In genomic region chr17:80365001-80365965, GRCh38 we compare ENCODE assay signal across 18 cellular contexts. TPM values are rescaled to one million over a fixed set of nuclear protein-coding genes. Genes with fewer than 3 reads are reported as not detected.
A peak's percentile ranks its signal among the peaks of the same experiment; 100 is the strongest.
DNase-seq lines count a peak whose midpoint lies in the region; ATAC-seq, FAIRE-seq and TF ChIP-seq lines count a peak whose summit lies in the region.
"Had no signal": no experiment of that assay in that cellular context is flagged by ENCODE, and none has a peak within 500 bp of the region (broad histone marks: within the 10 kb centered on the region; RNA-seq: fewer than 3 reads in every experiment).

No MANE protein-coding gene starts in this region.

- no peak overlapping the region for H3K18ac ChIP-seq in mesenchymal stem cell (ENCODE audit: low read depth in 1 of 2, low read length in 2 of 2)

- TF ChIP-seq CTCF in activated CD8-positive, alpha-beta T cell treated with anti-CD3 and anti-CD28 coated beads for 36 hours (IDR thresholded peaks at IDR 0.05) = no peak
- no peak for TF ChIP-seq CTCF in right lobe of liver (IDR thresholded peaks at IDR 0.05)
- no peak for TF ChIP-seq CTCF in HepG2 (CRISPR knock-in tag; IDR thresholded peaks at IDR 0.05)

- H3K9me3 ChIP-seq in right lobe of liver (no peaks in the 10 kb centered on the region), HepG2 (ENCODE audit: low read length) (no peaks in the 10 kb centered on the region; the same call in 1 of the 2 replicates), mesenchymal stem cell (ENCODE audit: control insufficient read depth, low read length) (no peaks in the 10 kb centered on the region)
- H3K9me3 ChIP-seq: BE2C had no signal

- BruUV-seq in HepG2 (replicated peaks; lab: Mats Ljungman, UMichigan) = no TSS peak

- no peak overlapping the region for H3K9ac ChIP-seq in HepG2 (ENCODE audit: insufficient read depth, low read depth, low read length)
- H3K9ac ChIP-seq in mesenchymal stem cell (ENCODE audit: low read length) = no peak overlapping the region

- in situ Hi-C loops in HepG2 (cut with HindIII; ENCODE audit: extremely low pct_ligation_motif_present, low pct_unique_long_range_greater_than_20kb) = no loop called here

- H3K4me2 ChIP-seq in HepG2 (ENCODE audit: low read depth, low read length) = no peak overlapping the region
- H3K4me2 ChIP-seq in mesenchymal stem cell (ENCODE audit: low read length, poor library complexity, severe bottlenecking) = no peak overlapping the region

- intact Hi-C loops in activated CD8-positive, alpha-beta T cell treated with anti-CD3 and anti-CD28 coated beads for 36 hours (cut with micrococcal nuclease) = no loop called here
- intact Hi-C loops in right lobe of liver (cut with DNase I) = no loop called here
- intact Hi-C loops in HepG2 (cut with micrococcal nuclease; ENCODE audit: unreplicated experiment) = no loop called here

- DNase-seq in activated CD8-positive, alpha-beta T cell treated with anti-CD3 and anti-CD28 coated beads, Interleukin-2, amount 10 ng/mL, durations not matched to agents 7 days and 5 days = no peak
- no peak for DNase-seq in activated CD8-positive, alpha-beta T cell treated with anti-CD3 and anti-CD28 coated beads for 36 hours
- peak in 2 of 3 donors; percentile 15 to 37 for DNase-seq in right lobe of liver
- DNase-seq in HepG2 (ENCODE audit: low spot score) = no peak
- no peak for DNase-seq in mesenchymal stem cell
- DNase-seq in urothelium cell line (ENCODE audit: low spot score) = no peak
- DNase-seq in GM03348 (ENCODE audit: low spot score) = no peak
- DNase-seq: 8988T; Calu3; CD8-positive, alpha-beta T cell; GF-D8; MM.1S; NCI-H446 treated with DMSO at 0.1 percent for 48 hours; NCI-H774; SIG-M5 had no signal

- peak overlapping the region; percentile 6 for H4K8ac ChIP-seq in mesenchymal stem cell (ENCODE audit: low read length)

- no peak for ATAC-seq in activated CD8-positive, alpha-beta T cell treated with anti-CD3 and anti-CD28 coated beads, Interleukin-2, amount 10 ng/mL, durations not matched to agents 7 days and 5 days
- ATAC-seq in activated CD8-positive, alpha-beta T cell treated with anti-CD3 and anti-CD28 coated beads for 36 hours = no peak
- ATAC-seq in right lobe of liver = no peak
- no peak for ATAC-seq in HepG2
- ATAC-seq in GM21737 (IDR thresholded peaks at IDR 0.05; ENCODE audit: unreplicated experiment) = no peak
- ATAC-seq: CD8-positive, alpha-beta T cell had no signal

- FAIRE-seq in HepG2 (lab: Jason Lieb, UNC) (no peak), urothelium cell line (lab: Jason Lieb, UNC) (peak; percentile 17)
- FAIRE-seq: GM12891 had no signal

- peaks cover 18 to 96% (median 50%) of the 10 kb centered on the region in 4 donors for H3K36me3 ChIP-seq in right lobe of liver
- H3K36me3 ChIP-seq in HepG2 (replicated peaks in 1 of 2; ENCODE audit: control insufficient read depth in 1 of 2, insufficient read depth in 2 of 2, low read length in 2 of 2) = peaks cover 27 to 70% of the 10 kb centered on the region in 2 experiments
- peaks cover 75 to 97% of the 10 kb centered on the region in 2 experiments for H3K36me3 ChIP-seq in mesenchymal stem cell (ENCODE audit: control insufficient read depth in 1 of 2, insufficient read depth in 2 of 2, low read depth in 1 of 2, low read length in 2 of 2)

- H2AK5ac ChIP-seq in mesenchymal stem cell (ENCODE audit: low read length, severe bottlenecking) = no peak overlapping the region

- H3K36me3 Mint-ChIP-seq in activated CD8-positive, alpha-beta T cell treated with anti-CD3 and anti-CD28 coated beads, Interleukin-2, amount 10 ng/mL, durations not matched to agents 7 days and 5 days (ENCODE audit: low read depth) = peaks cover 86% of the 10 kb centered on the region
- peaks cover 69% of the 10 kb centered on the region for H3K36me3 Mint-ChIP-seq in activated CD8-positive, alpha-beta T cell treated with anti-CD3 and anti-CD28 coated beads for 36 hours (ENCODE audit: low read depth)

- no peak overlapping the region for H2BK5ac ChIP-seq in mesenchymal stem cell (ENCODE audit: low read depth, low read length, poor library complexity, severe bottlenecking)

- CTCF ChIA-PET in activated CD8-positive, alpha-beta T cell treated with anti-CD3 and anti-CD28 coated beads, Interleukin-2, amount 10 ng/mL, durations not matched to agents 7 days and 5 days (lab: Charles Lee) = no interaction called here
- CTCF ChIA-PET in activated CD8-positive, alpha-beta T cell treated with anti-CD3 and anti-CD28 coated beads for 36 hours (lab: Charles Lee) = interaction anchor here (1.4 kb wide), 1 partner anchor 169 kb away, joined by 7 read pairs; no protein-coding TSS in a partner anchor
- CTCF ChIA-PET in HepG2 (lab: Yijun Ruan, JAX; ENCODE audit: low intra/inter-chr PET ratio, low total read pairs) = interaction anchor here (0.6 to 2.2 kb wide), 2 partner anchors 9 to 169 kb away, joined by 3 to 10 read pairs; no protein-coding TSS in a partner anchor

- H3K4ac ChIP-seq in mesenchymal stem cell (ENCODE audit: low read depth in 1 of 2, low read length in 2 of 2) = peak overlapping the region in 1 of 2 experiments; percentile 20

- H3K4me1 Mint-ChIP-seq in activated CD8-positive, alpha-beta T cell treated with anti-CD3 and anti-CD28 coated beads, Interleukin-2, amount 10 ng/mL, durations not matched to agents 7 days and 5 days (ENCODE audit: low read depth) = no peaks in the 10 kb centered on the region
- no peaks in the 10 kb centered on the region for H3K4me1 Mint-ChIP-seq in activated CD8-positive, alpha-beta T cell treated with anti-CD3 and anti-CD28 coated beads for 36 hours (ENCODE audit: low read depth)

- H2BK12ac ChIP-seq in mesenchymal stem cell (ENCODE audit: low read length in 2 of 2) = peak overlapping the region in 1 of 2 experiments; percentile 12

- H3K27ac ChIP-seq in right lobe of liver (no peak overlapping the region), HepG2 (ENCODE audit: extremely low read length, insufficient read depth, low read length) (no peak overlapping the region), mesenchymal stem cell (ENCODE audit: low read length, poor library complexity, severe bottlenecking) (no peak overlapping the region)

- no peak overlapping the region for H3K14ac ChIP-seq in mesenchymal stem cell (ENCODE audit: low read length in 2 of 2)

- no peak for TF ChIP-seq RAD21 in HepG2 (CRISPR knock-in tag; IDR thresholded peaks at IDR 0.05)

- H3K4me3 Mint-ChIP-seq in activated CD8-positive, alpha-beta T cell treated with anti-CD3 and anti-CD28 coated beads, Interleukin-2, amount 10 ng/mL, durations not matched to agents 7 days and 5 days = no peak overlapping the region
- H3K4me3 Mint-ChIP-seq in activated CD8-positive, alpha-beta T cell treated with anti-CD3 and anti-CD28 coated beads for 36 hours = no peak overlapping the region
- H3K4me3 Mint-ChIP-seq: CD8-positive, alpha-beta T cell had no signal

- no peaks in the 10 kb centered on the region for H3K27me3 Mint-ChIP-seq in activated CD8-positive, alpha-beta T cell treated with anti-CD3 and anti-CD28 coated beads, Interleukin-2, amount 10 ng/mL, durations not matched to agents 7 days and 5 days (ENCODE audit: low read depth)
- no peaks in the 10 kb centered on the region for H3K27me3 Mint-ChIP-seq in activated CD8-positive, alpha-beta T cell treated with anti-CD3 and anti-CD28 coated beads for 36 hours

- H2AFZ ChIP-seq in HepG2 (ENCODE audit: low read length) (no peak overlapping the region), mesenchymal stem cell (ENCODE audit: low read depth, low read length) (no peak overlapping the region)

- TF ChIP-seq POLR2A in right lobe of liver (IDR thresholded peaks at IDR 0.05) (no peak), HepG2 (IDR thresholded peaks at IDR 0.05; ENCODE audit: insufficient read depth in 1 of 2, low read depth in 2 of 2, low read length in 2 of 2) (no peak)

- TF ChIP-seq EP300 in HepG2 (IDR thresholded peaks at IDR 0.05; ENCODE audit: low read depth in 2 of 2, low read length in 2 of 2) (no peak), HepG2 (CRISPR knock-in tag; IDR thresholded peaks at IDR 0.05; ENCODE audit: borderline replicate concordance) (no peak)

- no peak overlapping the region for H2BK120ac ChIP-seq in mesenchymal stem cell (ENCODE audit: low read depth, low read length)

- no peaks in the 10 kb centered on the region for H3K9me3 Mint-ChIP-seq in activated CD8-positive, alpha-beta T cell treated with anti-CD3 and anti-CD28 coated beads, Interleukin-2, amount 10 ng/mL, durations not matched to agents 7 days and 5 days (ENCODE audit: insufficient read depth)
- peaks cover 4% of the 10 kb centered on the region for H3K9me3 Mint-ChIP-seq in activated CD8-positive, alpha-beta T cell treated with anti-CD3 and anti-CD28 coated beads for 36 hours
- H3K9me3 Mint-ChIP-seq: CD8-positive, alpha-beta T cell had no signal

- H4K91ac ChIP-seq in mesenchymal stem cell (ENCODE audit: low read length) = no peak overlapping the region

- H2BK15ac ChIP-seq in mesenchymal stem cell (ENCODE audit: low read depth, poor library complexity, severe bottlenecking) = no peak overlapping the region

- no peaks in the 10 kb centered on the region for H4K20me1 ChIP-seq in HepG2 (ENCODE audit: insufficient read depth, low read length)

- H3K79me1 ChIP-seq in mesenchymal stem cell (replicated peaks; ENCODE audit: low read length, poor library complexity, severe bottlenecking) = peaks cover 11% of the 10 kb centered on the region

- H3K4me3 ChIP-seq in right lobe of liver = no peak overlapping the region
- no peak overlapping the region for H3K4me3 ChIP-seq in HepG2 (replicated peaks in 1 of 3; ENCODE audit: insufficient read depth in 1 of 3, low read depth in 2 of 3, low read length in 3 of 3)
- no peak overlapping the region for H3K4me3 ChIP-seq in mesenchymal stem cell (ENCODE audit: insufficient read depth in 1 of 2, low read depth in 1 of 2, low read length in 2 of 2)

- 87% methylated on average over 11 of the region's 29 CpGs for WGBS in right lobe of liver (ENCODE audit: insufficient coverage, low coverage, low lambda C conversion rate, missing lambda C conversion rate)
- WGBS in HepG2 (ENCODE audit: low lambda C conversion rate) = 94% methylated on average over 28 of the region's 29 CpGs
- WGBS in mesenchymal stem cell = 93% methylated on average over 22 of the region's 29 CpGs

- peak overlapping the region; percentile 24 for H3K27ac Mint-ChIP-seq in activated CD8-positive, alpha-beta T cell treated with anti-CD3 and anti-CD28 coated beads, Interleukin-2, amount 10 ng/mL, durations not matched to agents 7 days and 5 days
- H3K27ac Mint-ChIP-seq in activated CD8-positive, alpha-beta T cell treated with anti-CD3 and anti-CD28 coated beads for 36 hours = no peak overlapping the region
- H3K27ac Mint-ChIP-seq: CD8-positive, alpha-beta T cell had no signal

- H3K23ac ChIP-seq in mesenchymal stem cell (ENCODE audit: low read length in 2 of 2) = no peak overlapping the region

- H3K4me1 ChIP-seq in right lobe of liver = no peaks in the 10 kb centered on the region
- no peaks in the 10 kb centered on the region for H3K4me1 ChIP-seq in HepG2 (ENCODE audit: insufficient read depth, low read length)
- H3K4me1 ChIP-seq in mesenchymal stem cell (ENCODE audit: control insufficient read depth, insufficient read depth, low read depth, low read length) = no peaks in the 10 kb centered on the region
- H3K4me1 ChIP-seq: BE2C had no signal

- no peaks in the 10 kb centered on the region for H3K79me2 ChIP-seq in HepG2 (ENCODE audit: insufficient read depth, low read length)

- POLR2A ChIA-PET in activated CD8-positive, alpha-beta T cell treated with anti-CD3 and anti-CD28 coated beads, Interleukin-2, amount 10 ng/mL, durations not matched to agents 7 days and 5 days (lab: Charles Lee) = interaction anchor here (0.6 kb wide), 1 partner anchor 12 kb away, joined by 3 read pairs; no protein-coding TSS in a partner anchor
- POLR2A ChIA-PET in activated CD8-positive, alpha-beta T cell treated with anti-CD3 and anti-CD28 coated beads for 36 hours (lab: Charles Lee) = interaction anchor here (1.2 kb wide), 1 partner anchor 13 kb away, joined by 3 read pairs; no protein-coding TSS in a partner anchor
- POLR2A ChIA-PET in HepG2 (lab: Yijun Ruan, JAX) = no interaction called here

- no peaks in the 10 kb centered on the region for H3K27me3 ChIP-seq in right lobe of liver
- H3K27me3 ChIP-seq in HepG2 (ENCODE audit: control insufficient read depth in 1 of 2, insufficient read depth in 2 of 2, low read length in 2 of 2) = no peaks in the 10 kb centered on the region
- H3K27me3 ChIP-seq in mesenchymal stem cell (ENCODE audit: control insufficient read depth in 1 of 2, insufficient read depth in 1 of 2, low read length in 2 of 2) = no peaks in the 10 kb centered on the region
- H3K27me3 ChIP-seq: BE2C had no signal

RNA-seq across cellular contexts. Expression of gene ENDOV, which starts 49.7 kb away (rescaled TPM):
- 10 to 100 TPM; 15.7 to 18.7 TPM for total RNA-seq in activated CD8-positive, alpha-beta T cell treated with anti-CD3 and anti-CD28 coated beads, Interleukin-2, amount 10 ng/mL, durations not matched to agents 7 days and 5 days
- total RNA-seq in activated CD8-positive, alpha-beta T cell treated with anti-CD3 and anti-CD28 coated beads for 36 hours = 10 to 100 TPM; 16.8 to 18.1 TPM
- total RNA-seq in right lobe of liver = 10 to 100 TPM in 5 of 6 experiments, 1 to 10 TPM in 1; 6.8 to 14.1 (median 11.3) TPM
- 15.1 and 16.0 TPM in 2 replicates for total RNA-seq in HepG2 (2016; rRNA removed; fragmentation: Illumina TruSeq; extraction: Trizol)
- total RNA-seq in HepG2 (2016; cell fraction: cytosol; rRNA removed; fragmentation: Illumina TruSeq; extraction: Trizol; ENCODE audit: low read depth) = 4.7 and 13.7 TPM in 2 replicates
- 13.4 and 18.2 TPM in 2 replicates for total RNA-seq in HepG2 (2016; cell fraction: insoluble cytoplasmic fraction; rRNA removed; fragmentation: Illumina TruSeq; extraction: Trizol)
- 11.1 and 11.3 TPM in 2 replicates for total RNA-seq in HepG2 (2016; cell fraction: membrane; rRNA removed; fragmentation: Illumina TruSeq; extraction: Trizol)
- 12.0 and 13.2 TPM in 2 replicates for total RNA-seq in HepG2 (2016; cell fraction: nucleus; rRNA removed; fragmentation: Illumina TruSeq; extraction: Trizol)
- 17.1 and 19.8 TPM in 2 replicates for polyA plus RNA-seq in HepG2 (2011; rRNA removed)
- 12.3 and 17.8 TPM in 2 replicates for polyA plus RNA-seq in HepG2 (2011; cell fraction: cytosol; rRNA removed)
- polyA plus RNA-seq in HepG2 (2011; cell fraction: nucleus; rRNA removed) = 45.5 and 45.6 TPM in 2 replicates
- polyA plus RNA-seq in HepG2 (2012) = 11.8 and 15.4 TPM in 2 replicates
- 5.9 and 6.8 TPM in 2 replicates for polyA plus RNA-seq in HepG2 (2016; cell fraction: cytosol; fragmentation: Illumina TruSeq; extraction: Trizol; ENCODE audit: low read depth)
- polyA plus RNA-seq in HepG2 (2016; cell fraction: insoluble cytoplasmic fraction; fragmentation: Illumina TruSeq; extraction: Trizol; ENCODE audit: low read depth) = 13.7 and 14.0 TPM in 2 replicates
- polyA plus RNA-seq in HepG2 (2016; cell fraction: membrane; fragmentation: Illumina TruSeq; extraction: Trizol; ENCODE audit: low read depth) = 8.4 and 8.6 TPM in 2 replicates
- 27.6 and 30.0 TPM in 2 replicates for polyA plus RNA-seq in HepG2 (2016; cell fraction: nucleus; fragmentation: Illumina TruSeq; extraction: Trizol; ENCODE audit: insufficient read depth, low read depth)
- 28.6 and 32.9 TPM in 2 replicates for polyA minus RNA-seq in HepG2 (2011; rRNA and poly(A)+ RNA removed; ENCODE audit: low replicate concordance)
- polyA minus RNA-seq in HepG2 (2011; cell fraction: cytosol; rRNA and poly(A)+ RNA removed) = 5.3 and 7.2 TPM in 2 replicates
- 33.6 and 36.6 TPM in 2 replicates for polyA minus RNA-seq in HepG2 (2011; cell fraction: nucleus; rRNA and poly(A)+ RNA removed)
- polyA plus RNA-seq in mesenchymal stem cell (2013, experiment 1 of 2) = 13.7 TPM
- 12.8 TPM for polyA plus RNA-seq in mesenchymal stem cell (2013, experiment 2 of 2)

Comparison
In these comparisons a context has a peak if more than half of its experiments do, and no peak if none do; other contexts are left out.
1. DNase-seq: peak in right lobe of liver (2 of 3); none in activated CD8-positive, alpha-beta T cell treated with anti-CD3 and anti-CD28 coated beads, Interleukin-2, amount 10 ng/mL, durations not matched to agents 7 days and 5 days (single experiment), activated CD8-positive, alpha-beta T cell treated with anti-CD3 and anti-CD28 coated beads for 36 hours (single experiment), HepG2 (single experiment), mesenchymal stem cell (single experiment), urothelium cell line (single experiment) and GM03348 (single experiment).